Comparison of ENCODE assay signal across 12 cellular contexts in the genomic region with DNA sequence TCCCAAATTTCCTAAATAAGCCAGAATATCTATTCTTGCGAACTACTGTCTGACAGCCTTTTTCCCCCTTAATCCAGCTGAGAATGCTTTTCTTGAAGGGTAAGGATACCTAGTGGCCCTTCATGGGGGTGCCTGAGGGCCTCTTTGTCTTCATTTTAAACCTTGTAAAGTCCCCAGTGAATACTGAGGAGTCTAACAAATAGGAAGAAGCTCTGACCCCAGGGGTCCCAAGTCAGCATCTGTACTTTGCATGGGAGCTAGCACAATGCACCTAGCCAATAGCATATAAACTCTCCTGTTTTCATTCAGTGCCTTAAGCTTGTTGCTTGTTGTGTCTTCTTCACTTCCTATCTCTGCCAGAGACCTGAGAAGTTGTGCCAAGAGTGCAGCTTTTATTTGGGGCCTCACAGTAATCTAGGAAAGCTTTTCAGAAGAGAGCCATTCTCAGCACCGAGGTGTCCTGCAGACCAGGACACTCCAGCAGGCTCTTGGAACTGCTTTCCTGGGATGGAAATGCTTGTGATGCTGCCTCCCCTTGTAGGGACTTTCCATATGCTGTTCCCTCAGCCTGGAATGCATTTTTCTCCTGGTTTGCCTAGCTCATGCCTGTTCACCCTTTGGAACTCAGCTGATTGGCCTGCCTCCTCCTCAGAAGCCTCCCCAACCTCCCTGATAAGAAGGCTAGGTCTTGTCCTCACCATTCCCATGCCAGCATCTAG.
"Had no signal": no experiment of that assay in that cellular context is flagged by ENCODE, and none has a peak within 500 bp of the region (broad histone marks: within the 10 kb centered on the region; RNA-seq: fewer than 3 reads in every experiment).

No MANE protein-coding gene starts in this region.

- H3K4me3 Mint-ChIP-seq: WTC11 had no signal

- H3K36me3 ChIP-seq: brain microvascular endothelial cell had no signal

- H3K9me3 Mint-ChIP-seq: WTC11 had no signal

- H3K27me3 ChIP-seq: brain microvascular endothelial cell, foreskin keratinocyte had no signal

- H3K27ac Mint-ChIP-seq: WTC11 had no signal

- H3K36me3 Mint-ChIP-seq: WTC11 had no signal

- ATAC-seq: foreskin keratinocyte, WTC11 had no signal

- FAIRE-seq: TTC549, urothelium cell line had no signal

- DNase-seq: activated CD4-positive, alpha-beta T cell treated with anti-CD3 and anti-CD28 coated beads for 4 hours; activated CD8-positive, alpha-beta memory T cell treated with anti-CD3 and anti-CD28 coated beads, Interleukin-2, amount 50 U/mL, for 48 hours; activated naive CD4-positive, alpha-beta T cell; anterior cingulate cortex; brain microvascular endothelial cell; cerebellar nuclear complex; effector CD8-positive, alpha-beta T cell; foreskin keratinocyte; stimulated activated CD4-positive, alpha-beta T cell treated with anti-CD3 and anti-CD28 coated beads, Interleukin-1b, Interleukin-23, amount 100 ng/mL, for 48 hours had no signal

- H3K27ac ChIP-seq: brain microvascular endothelial cell, foreskin keratinocyte had no signal
